15 cellular contexts compared by ENCODE assay signal in the genomic region with DNA sequence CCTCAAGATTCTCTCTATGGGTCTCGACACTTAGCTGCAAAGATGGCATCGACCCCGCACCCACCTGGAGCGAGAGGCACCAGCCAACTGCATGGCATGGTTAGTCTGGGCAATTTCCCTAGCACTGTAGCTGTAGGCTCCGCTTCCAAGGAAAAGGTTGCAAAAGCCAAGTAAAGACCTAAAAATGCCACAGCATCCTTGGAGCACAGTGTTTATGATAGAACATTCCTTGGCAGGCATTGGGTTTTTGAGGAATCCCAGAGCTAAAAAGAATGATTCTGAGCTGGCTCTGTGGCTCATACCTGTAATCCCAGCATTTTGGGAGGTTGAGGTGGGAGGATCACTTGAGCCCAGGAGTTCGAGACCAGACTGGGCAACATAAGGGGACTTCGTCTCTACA. TPM values are rescaled to one million over a fixed set of nuclear protein-coding genes. Genes with fewer than 3 reads are reported as not detected.
DNase-seq lines count a peak whose midpoint lies in the region; ATAC-seq and TF ChIP-seq lines count a peak whose summit lies in the region.
"Had no signal": no experiment of that assay in that cellular context is flagged by ENCODE, and none has a peak within 500 bp of the region (broad histone marks: within the 10 kb centered on the region; RNA-seq: fewer than 3 reads in every experiment).

No MANE protein-coding gene starts in this region.

- H2AK9ac ChIP-seq in IMR-90 (replicated peaks; ENCODE audit: low read depth, low read length, poor library complexity) = no peak overlapping the region

- no peaks in the 10 kb centered on the region for H3K79me1 ChIP-seq in IMR-90 (ENCODE audit: low read depth in 1 of 2, low read length in 2 of 2)

- H4K91ac ChIP-seq in IMR-90 (ENCODE audit: insufficient read depth, low read depth, low read length) = no peak overlapping the region

- H3K27ac ChIP-seq in BLaER1 treated with 17β-estradiol and CSF1 and Interleukin-3, amounts not matched to agents 10 nM and 100 nM = peak overlapping the region in 3 of 11 experiments; percentile 10 to 59 (median 44); a peak in 4 of 22 replicates
- H3K27ac ChIP-seq in IMR-90 (ENCODE audit: insufficient read depth, low read length) = no peak overlapping the region
- H3K27ac ChIP-seq in WERI-Rb-1 = no peak overlapping the region
- no peak overlapping the region for H3K27ac ChIP-seq in dorsolateral prefrontal cortex

- H3K18ac ChIP-seq in IMR-90 (ENCODE audit: low read depth, low read length) = no peak overlapping the region

- no peak overlapping the region for H2BK120ac ChIP-seq in IMR-90 (ENCODE audit: low read depth, low read length)

- H4K5ac ChIP-seq in IMR-90 (ENCODE audit: low read depth, low read length) = no peak overlapping the region

- WGBS in IMR-90 (ENCODE audit: extremely low coverage in 2 of 2, insufficient read length in 1 of 2), 2 experiments = 91% methylated on average over 5 of the region's 7 CpGs; no CpG with 5 or more reads in 1 of the 2 experiments

- BruUV-seq in IMR-90 (replicated peaks; lab: Mats Ljungman, UMichigan) = no TSS peak

- intact Hi-C loops in IMR-90 (cut with micrococcal nuclease) (no loop called here), natural killer cell (cut with micrococcal nuclease) (no loop called here), dorsolateral prefrontal cortex (cut with DNase I) (no loop called here)
- intact Hi-C loops in activated T-helper 2 cell treated with anti-CD3 and anti-CD28 coated beads, Interferon-gamma antibody, Interleukin-2, Interleukin-4, amounts not matched to agents 10 μg/mL and 5 μg/mL and 100 μg/mL, durations not matched to agents 14 hours and 24 hours and 36 hours (cut with micrococcal nuclease) = loop anchor here (1.0 to 5.0 kb wide), 4 partner anchors 9 to 1105 kb away; no protein-coding TSS in a partner anchor

- H4K20me1 ChIP-seq in BLaER1 treated with 17β-estradiol and CSF1 and Interleukin-3, amounts not matched to agents 10 nM and 100 nM = no peaks in the 10 kb centered on the region
- H4K20me1 ChIP-seq in IMR-90 (ENCODE audit: insufficient read depth, low read length) = no peaks in the 10 kb centered on the region

- peak; percentile 92 for ATAC-seq in IMR-90 (ENCODE audit: low read depth)
- no peak for ATAC-seq in natural killer cell
- ATAC-seq in GM18517 (IDR thresholded peaks at IDR 0.05; ENCODE audit: unreplicated experiment) = no peak

- in situ Hi-C loops in IMR-90 (cut with MboI; ENCODE audit: low sequenced_read_pairs) = no loop called here

- no peaks in the 10 kb centered on the region for H3K9me3 Mint-ChIP-seq in activated T-helper 2 cell treated with anti-CD3 and anti-CD28 coated beads, Interferon-gamma antibody, Interleukin-2, Interleukin-4, amounts not matched to agents 10 μg/mL and 5 μg/mL and 100 μg/mL, durations not matched to agents 14 hours and 24 hours and 36 hours
- no peaks in the 10 kb centered on the region for H3K9me3 Mint-ChIP-seq in natural killer cell
- H3K9me3 Mint-ChIP-seq: CD8-positive, alpha-beta T cell; IgD-negative memory B cell had no signal

- H3K4ac ChIP-seq in IMR-90 (ENCODE audit: low read depth, low read length) = no peak overlapping the region

- H2BK15ac ChIP-seq in IMR-90 (ENCODE audit: low read depth, low read length) = no peak overlapping the region

- H3K9me3 ChIP-seq in BLaER1 treated with 17β-estradiol and CSF1 and Interleukin-3, amounts not matched to agents 10 nM and 100 nM (replicated peaks in 1 of 11) = no peaks in the 10 kb centered on the region
- H3K9me3 ChIP-seq in IMR-90 (ENCODE audit: control insufficient read depth, insufficient read depth, low read length) (no peaks in the 10 kb centered on the region), WERI-Rb-1 (ENCODE audit: severe bottlenecking) (no peaks in the 10 kb centered on the region)
- H3K9me3 ChIP-seq: HAP-1 had no signal

- POLR2A ChIA-PET in IMR-90 (lab: Charles Lee; ENCODE audit: unreplicated experiment) = no interaction called here

- CTCF ChIA-PET in IMR-90 (lab: Yijun Ruan, JAX) = interaction anchor here (1.0 kb wide), 1 partner anchor 11 kb away, joined by 3 read pairs; no protein-coding TSS in a partner anchor

- no peaks in the 10 kb centered on the region for H3K9me1 ChIP-seq in IMR-90 (ENCODE audit: insufficient read depth, low read length)

- no peak overlapping the region for H3K27ac Mint-ChIP-seq in activated T-helper 2 cell treated with anti-CD3 and anti-CD28 coated beads, Interferon-gamma antibody, Interleukin-2, Interleukin-4, amounts not matched to agents 10 μg/mL and 5 μg/mL and 100 μg/mL, durations not matched to agents 14 hours and 24 hours and 36 hours
- no peak overlapping the region for H3K27ac Mint-ChIP-seq in natural killer cell
- H3K27ac Mint-ChIP-seq: B cell; CD8-positive, alpha-beta T cell; IgD-negative memory B cell had no signal

- H2BK5ac ChIP-seq in IMR-90 (ENCODE audit: low read depth, low read length, poor library complexity, severe bottlenecking) = no peak overlapping the region

- H3K9ac ChIP-seq in BLaER1 treated with 17β-estradiol and CSF1 and Interleukin-3, amounts not matched to agents 10 nM and 100 nM = no peak overlapping the region; a peak in 2 of 22 replicates
- no peak overlapping the region for H3K9ac ChIP-seq in IMR-90 (ENCODE audit: low read depth, low read length)

- TF ChIP-seq CTCF in IMR-90 (conservative IDR thresholded peaks at IDR 0.05; ENCODE audit: low read depth, low read length) = no peak
- no peak for TF ChIP-seq CTCF in natural killer cell (IDR thresholded peaks at IDR 0.05)
- no peak for TF ChIP-seq CTCF in WERI-Rb-1 (IDR thresholded peaks at IDR 0.05; ENCODE audit: low read depth, low read length)
- TF ChIP-seq CTCF in dorsolateral prefrontal cortex (IDR thresholded peaks at IDR 0.05 in 54 of 56, conservative IDR thresholded peaks at IDR 0.05 in 2 of 56; ENCODE audit: low read depth in 1 of 56, partially characterized antibody in 56 of 56) = no peak

- H3K4me3 Mint-ChIP-seq in activated T-helper 2 cell treated with anti-CD3 and anti-CD28 coated beads, Interferon-gamma antibody, Interleukin-2, Interleukin-4, amounts not matched to agents 10 μg/mL and 5 μg/mL and 100 μg/mL, durations not matched to agents 14 hours and 24 hours and 36 hours (ENCODE audit: low read depth) = peak overlapping the region; percentile 5
- H3K4me3 Mint-ChIP-seq in natural killer cell = peak overlapping the region; percentile 52
- H3K4me3 Mint-ChIP-seq: B cell; CD8-positive, alpha-beta T cell had no signal

- no peak overlapping the region for H2BK20ac ChIP-seq in IMR-90 (ENCODE audit: low read depth, low read length)

- no peak for TF ChIP-seq POLR2A in IMR-90 (IDR thresholded peaks at IDR 0.05; ENCODE audit: low read depth, low read length)

- H3K4me3 ChIP-seq in BLaER1 treated with 17β-estradiol and CSF1 and Interleukin-3, amounts not matched to agents 10 nM and 100 nM = no peak overlapping the region
- no peak overlapping the region for H3K4me3 ChIP-seq in IMR-90 (ENCODE audit: insufficient read depth, low read depth, low read length)
- no peak overlapping the region for H3K4me3 ChIP-seq in WERI-Rb-1 (ENCODE audit: low read depth, low read length)
- H3K4me3 ChIP-seq in dorsolateral prefrontal cortex = no peak overlapping the region
- H3K4me3 ChIP-seq: HAP-1 had no signal

- peak overlapping the region; percentile 40 to 84 (median 68); a peak in 21 of 22 replicates for H3K4me2 ChIP-seq in BLaER1 treated with 17β-estradiol and CSF1 and Interleukin-3, amounts not matched to agents 10 nM and 100 nM
- H3K4me2 ChIP-seq in IMR-90 (ENCODE audit: low read depth, low read length) = no peak overlapping the region

- H3K4me1 Mint-ChIP-seq in activated T-helper 2 cell treated with anti-CD3 and anti-CD28 coated beads, Interferon-gamma antibody, Interleukin-2, Interleukin-4, amounts not matched to agents 10 μg/mL and 5 μg/mL and 100 μg/mL, durations not matched to agents 14 hours and 24 hours and 36 hours (ENCODE audit: low read depth) = peaks cover 26% of the 10 kb centered on the region
- H3K4me1 Mint-ChIP-seq in natural killer cell = peaks cover 0 to 5% of the 10 kb centered on the region in 2 donors

- H3K27me3 ChIP-seq in BLaER1 treated with 17β-estradiol and CSF1 and Interleukin-3, amounts not matched to agents 10 nM and 100 nM = no peaks in the 10 kb centered on the region
- H3K27me3 ChIP-seq in IMR-90 (ENCODE audit: control insufficient read depth, insufficient read depth, low read length) (peaks cover 7% of the 10 kb centered on the region; the same call in 1 of the 2 replicates), WERI-Rb-1 (ENCODE audit: insufficient read depth, low read depth, severe bottlenecking) (no peaks in the 10 kb centered on the region), dorsolateral prefrontal cortex (no peaks in the 10 kb centered on the region)

- no peak overlapping the region for H3K56ac ChIP-seq in IMR-90 (ENCODE audit: extremely low read depth, insufficient read depth, low read length)

- dilution Hi-C loops in IMR-90 (cut with HindIII; ENCODE audit: low sequenced_read_pairs, unreplicated experiment) = no loop called here

- peaks cover 30% of the 10 kb centered on the region for H3K27me3 Mint-ChIP-seq in activated T-helper 2 cell treated with anti-CD3 and anti-CD28 coated beads, Interferon-gamma antibody, Interleukin-2, Interleukin-4, amounts not matched to agents 10 μg/mL and 5 μg/mL and 100 μg/mL, durations not matched to agents 14 hours and 24 hours and 36 hours (ENCODE audit: low read depth)
- H3K27me3 Mint-ChIP-seq in natural killer cell (ENCODE audit: low read depth in 2 of 2) = peaks cover 5 to 6% of the 10 kb centered on the region in 2 donors
- H3K27me3 Mint-ChIP-seq: B cell had no signal

- no peak overlapping the region for H3K14ac ChIP-seq in IMR-90 (replicated peaks; ENCODE audit: low read depth, low read length)

- 0 out of 2 replicates have a peak overlapping the region, but pooled peaks have one; percentile 4 for H2AK5ac ChIP-seq in IMR-90 (ENCODE audit: low read depth, low read length)

- H3K36me3 ChIP-seq in BLaER1 treated with 17β-estradiol and CSF1 and Interleukin-3, amounts not matched to agents 10 nM and 100 nM = no peaks in the 10 kb centered on the region
- H3K36me3 ChIP-seq in IMR-90 (ENCODE audit: control insufficient read depth, insufficient read depth, low read length) (no peaks in the 10 kb centered on the region), WERI-Rb-1 (no peaks in the 10 kb centered on the region)
- H3K36me3 ChIP-seq: HAP-1 had no signal

- no peak overlapping the region for H3K23ac ChIP-seq in IMR-90 (ENCODE audit: low read depth, low read length)

- H3K4me1 ChIP-seq in BLaER1 treated with 17β-estradiol and CSF1 and Interleukin-3, amounts not matched to agents 10 nM and 100 nM = peaks cover 11 to 33% (median 28%) of the 10 kb centered on the region in 10 experiments
- H3K4me1 ChIP-seq in IMR-90 (ENCODE audit: control insufficient read depth, insufficient read depth, low read length) = no peaks in the 10 kb centered on the region
- H3K4me1 ChIP-seq: HAP-1 had no signal

- no peak for TF ChIP-seq RAD21 in IMR-90 (IDR thresholded peaks at IDR 0.05; ENCODE audit: low read length)

- no peak overlapping the region for H2AFZ ChIP-seq in IMR-90 (replicated peaks; ENCODE audit: low read length, poor library complexity)

- no peaks in the 10 kb centered on the region for H3K36me3 Mint-ChIP-seq in activated T-helper 2 cell treated with anti-CD3 and anti-CD28 coated beads, Interferon-gamma antibody, Interleukin-2, Interleukin-4, amounts not matched to agents 10 μg/mL and 5 μg/mL and 100 μg/mL, durations not matched to agents 14 hours and 24 hours and 36 hours (ENCODE audit: low read depth)
- H3K36me3 Mint-ChIP-seq in natural killer cell = no peaks in the 10 kb centered on the region
- H3K36me3 Mint-ChIP-seq: CD8-positive, alpha-beta T cell; IgD-negative memory B cell had no signal

- DNase-seq in IMR-90 (peak; percentile 46), natural killer cell (no peak), WERI-Rb-1 (no peak), dorsolateral prefrontal cortex (no peak)
- DNase-seq in activated T-helper 2 cell treated with anti-CD3 and anti-CD28 coated beads, Interferon-gamma antibody, Interleukin-2, Interleukin-4, amounts not matched to agents 10 μg/mL and 5 μg/mL and 100 μg/mL, durations not matched to agents 14 hours and 24 hours and 36 hours (ENCODE audit: low spot score) = no peak
- DNase-seq: CD8-positive, alpha-beta T cell; NCI-H1417 treated with DMSO at 0.1 percent for 48 hours; NCI-H2029; NCI-H2171 treated with DMSO at 0.1 percent for 48 hours; NCI-H774 had no signal

- H4K8ac ChIP-seq in IMR-90 (ENCODE audit: low read depth in 2 of 2, low read length in 2 of 2) = no peak overlapping the region

RNA-seq across cellular contexts. Expression of gene QPCT, which starts 22.9 kb away (rescaled TPM):
- 2.2 TPM in 2 replicates for total RNA-seq in IMR-90 (2012; rRNA removed)
- polyA plus RNA-seq in IMR-90 (2012; rRNA removed) = 1.6 and 1.9 TPM in 2 replicates
- 1.2 and 1.5 TPM in 2 replicates for polyA plus RNA-seq in IMR-90 (2012; cell fraction: cytosol; rRNA removed)
- 0.35 and 0.85 TPM in 2 replicates for polyA plus RNA-seq in IMR-90 (2012; cell fraction: nucleus; rRNA removed; ENCODE audit: low replicate concordance)
- 0.48 and 0.71 TPM in 2 replicates for total RNA-seq in activated T-helper 2 cell treated with anti-CD3 and anti-CD28 coated beads, Interferon-gamma antibody, Interleukin-2, Interleukin-4, amounts not matched to agents 10 μg/mL and 5 μg/mL and 100 μg/mL, durations not matched to agents 14 hours and 24 hours and 36 hours
- total RNA-seq in natural killer cell = 1 to 10 TPM in 2 of 3 donors, under 1 TPM in 1; 0.38 to 2.1 (median 2.1) TPM
- 10 to 100 TPM in 111 of 120 experiments, 1 to 10 TPM in 9; 4.6 to 30.3 (median 17.4) TPM for total RNA-seq in dorsolateral prefrontal cortex

RNA-seq across cellular contexts. Expression of gene PRKD3, which starts 42.7 kb away (rescaled TPM):
- 46.4 and 47.5 TPM in 2 replicates for total RNA-seq in IMR-90 (2012; rRNA removed)
- polyA plus RNA-seq in IMR-90 (2012; rRNA removed) = 14.3 and 15.8 TPM in 2 replicates
- polyA plus RNA-seq in IMR-90 (2012; cell fraction: cytosol; rRNA removed) = 3.6 and 8.1 TPM in 2 replicates
- 3.7 and 26.4 TPM in 2 replicates for polyA plus RNA-seq in IMR-90 (2012; cell fraction: nucleus; rRNA removed; ENCODE audit: low replicate concordance)
- total RNA-seq in activated T-helper 2 cell treated with anti-CD3 and anti-CD28 coated beads, Interferon-gamma antibody, Interleukin-2, Interleukin-4, amounts not matched to agents 10 μg/mL and 5 μg/mL and 100 μg/mL, durations not matched to agents 14 hours and 24 hours and 36 hours = 11.9 and 14.0 TPM in 2 replicates
- total RNA-seq in natural killer cell = 10 to 100 TPM; 64.4 to 76.2 (median 65.1) TPM
- total RNA-seq in dorsolateral prefrontal cortex = 10 to 100 TPM in 112 of 120 experiments, 1 to 10 TPM in 8; 7.8 to 37.9 (median 16.4) TPM
